ENCODE assay signal across 8 cellular contexts in the genomic region with DNA sequence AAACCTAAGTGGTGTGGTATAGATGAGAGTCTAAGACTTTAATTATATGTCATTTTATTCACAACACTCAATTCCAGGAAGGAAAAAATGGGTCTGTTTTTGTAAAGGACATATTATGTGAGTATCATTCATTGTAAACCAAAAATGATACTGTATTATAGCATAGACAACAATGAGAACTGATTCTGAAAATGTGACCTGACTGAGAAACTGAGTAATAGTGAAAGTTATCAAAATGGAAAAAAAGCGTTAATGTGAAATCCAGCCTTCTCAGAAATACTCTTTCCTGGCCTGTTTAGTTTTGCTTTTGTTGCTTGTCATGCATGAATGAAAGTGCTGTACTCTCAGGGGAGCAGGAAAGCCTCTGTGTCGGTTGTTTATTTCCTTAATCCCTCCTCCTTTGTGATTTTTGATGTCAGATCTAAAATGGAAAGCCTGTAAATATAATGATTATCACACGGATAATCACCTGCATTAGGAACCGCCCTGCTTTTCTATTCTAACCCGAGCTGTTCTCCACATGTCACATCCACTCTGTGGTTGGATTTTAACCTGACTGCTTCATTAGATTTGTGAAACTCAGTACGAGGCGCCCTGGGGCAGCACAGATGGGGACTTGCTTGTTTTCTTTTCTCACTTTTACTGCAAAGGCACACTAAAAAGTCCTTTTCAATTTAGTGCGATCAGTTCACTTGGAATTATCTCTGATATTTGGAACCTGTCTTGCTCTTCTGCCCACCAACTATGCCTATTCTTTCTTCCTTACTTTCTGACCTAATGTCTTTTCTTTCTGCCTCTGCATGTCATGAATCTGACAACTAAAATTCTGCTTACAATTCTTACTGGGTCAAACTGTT.
DNase-seq lines count a peak whose midpoint lies in the region; ATAC-seq and TF ChIP-seq lines count a peak whose summit lies in the region.

No MANE protein-coding gene starts in this region.

- peak overlapping the region in 2 of 7 experiments; percentile 0 to 8 for H3K4me3 ChIP-seq in skin epidermis

- H3K27me3 ChIP-seq in foreskin keratinocyte = no peaks in the 10 kb centered on the region

- ATAC-seq in GM18499 (IDR thresholded peaks at IDR 0.05; ENCODE audit: insufficient read depth, unreplicated experiment) (peak; percentile 67), HG02588 (IDR thresholded peaks at IDR 0.05; ENCODE audit: unreplicated experiment) (peak; percentile 67), foreskin keratinocyte (peak; percentile 14)

- H3K4me1 ChIP-seq in foreskin keratinocyte = peaks cover 24% of the 10 kb centered on the region

- no peak overlapping the region for H3K27ac ChIP-seq in foreskin keratinocyte
- H3K27ac ChIP-seq in skin epidermis = peak overlapping the region in 19 of 21 experiments; percentile 13 to 80 (median 60)

- no peak for TF ChIP-seq CTCF in foreskin keratinocyte (conservative IDR thresholded peaks at IDR 0.05)

- DNase-seq in NCI-H187 treated with DMSO at 0.1 percent for 48 hours (lab: John Stamatoyannopoulos, UW) = peak; percentile 51
- DNase-seq in activated T-cell treated with anti-CD3 and anti-CD28 coated beads for 48 hours (ENCODE audit: low read depth) = peak; percentile 27
- DNase-seq in foreskin keratinocyte = no peak
- no peak for DNase-seq in A172 (ENCODE audit: low spot score)
- DNase-seq in HK-2 (ENCODE audit: unreplicated experiment) = no peak

Comparison
In these comparisons a context has a peak if more than half of its experiments do, and no peak if none do; other contexts are left out.
1. ATAC-seq: peak in every context shown above with its lines; median percentile 67 in GM18499; 67 in HG02588; 14 in foreskin keratinocyte.
2. DNase-seq: peak in NCI-H187 treated with DMSO at 0.1 percent for 48 hours (single experiment) and activated T-cell treated with anti-CD3 and anti-CD28 coated beads for 48 hours (single experiment); none in foreskin keratinocyte (0 of 2), A172 (single experiment) and HK-2 (single experiment).